ENCODE assay signal across 19 cellular contexts in genomic region chr3:81274671-81275070, GRCh38.
DNase-seq lines count a peak whose midpoint lies in the region; ATAC-seq, FAIRE-seq and TF ChIP-seq lines count a peak whose summit lies in the region.
"Had no signal": no experiment of that assay in that cellular context is flagged by ENCODE, and none has a peak within 500 bp of the region (broad histone marks: within the 10 kb centered on the region; RNA-seq: fewer than 3 reads in every experiment).

No MANE protein-coding gene starts in this region.

- TF ChIP-seq EP300 in A549 (IDR thresholded peaks at IDR 0.05): no peak

- H3K27me3 Mint-ChIP-seq in activated T-cell treated with anti-CD3 and anti-CD28 coated beads, Interleukin-2, amount 50 U/mL, for 4 hours (ENCODE audit: low read depth): no peaks in the 10 kb centered on the region
- H3K27me3 Mint-ChIP-seq: B cell; CD4-positive, alpha-beta T cell had no signal

- WGBS in A549 (ENCODE audit: missing lambda C conversion rate): 36% methylated on average over 2 of the region's 2 CpGs

- ATAC-seq in A549: no peak
- no peak for ATAC-seq in HG03520 (IDR thresholded peaks at IDR 0.05; ENCODE audit: unreplicated experiment)
- no peak for ATAC-seq in activated T-cell treated with anti-CD3 and anti-CD28 coated beads, Interleukin-2, amount 50 U/mL, for 4 hours

- FAIRE-seq in A549 (lab: Jason Lieb, UNC): no peak
- FAIRE-seq: G401.6, GM12892, HTR-8/SVneo had no signal

- peaks cover 9% of the 10 kb centered on the region for H3K9me3 Mint-ChIP-seq in activated T-cell treated with anti-CD3 and anti-CD28 coated beads, Interleukin-2, amount 50 U/mL, for 4 hours
- H3K9me3 Mint-ChIP-seq: CD4-positive, alpha-beta T cell; H9 had no signal

- TF ChIP-seq POLR2A in A549 (IDR thresholded peaks at IDR 0.05; ENCODE audit: low read length): no peak

- TF ChIP-seq CTCF in A549 (IDR thresholded peaks at IDR 0.05): no peak
- TF ChIP-seq CTCF in fibroblast of pulmonary artery (IDR thresholded peaks at IDR 0.05; ENCODE audit: low read length, missing control alignments): no peak

- no peaks in the 10 kb centered on the region for H3K4me1 Mint-ChIP-seq in activated T-cell treated with anti-CD3 and anti-CD28 coated beads, Interleukin-2, amount 50 U/mL, for 4 hours (ENCODE audit: low read depth)
- H3K4me1 Mint-ChIP-seq: B cell had no signal

- no peak for TF ChIP-seq RAD21 in A549 (conservative IDR thresholded peaks at IDR 0.05 in 1 of 2, IDR thresholded peaks at IDR 0.05 in 1 of 2)

- no peak for DNase-seq in A549 (ENCODE audit: low read depth in 1 of 2, low spot score in 1 of 2)
- DNase-seq in GM03348 (ENCODE audit: low spot score): peak; percentile 7
- peak; percentile 12 for DNase-seq in NCI-H226
- peak; percentile 67 for DNase-seq in fibroblast of pulmonary artery (ENCODE audit: low read depth)
- DNase-seq in activated CD4-positive, alpha-beta T cell treated with anti-CD3 and anti-CD28 coated beads, Interleukin-2, amount 50 U/mL, for 1 hour: no peak
- DNase-seq in NCI-H146 (lab: John Stamatoyannopoulos, UW): no peak
- DNase-seq in activated T-cell treated with anti-CD3 and anti-CD28 coated beads, Interleukin-2, amount 50 U/mL, for 4 hours: no peak
- DNase-seq: 8988T; C1 segment of cervical spinal cord; Calu3; CD4-positive, alpha-beta T cell; DMS 273 treated with DMSO at 0.1 percent for 48 hours; GOT3; H9 had no signal

- no peaks in the 10 kb centered on the region for H3K36me3 Mint-ChIP-seq in activated T-cell treated with anti-CD3 and anti-CD28 coated beads, Interleukin-2, amount 50 U/mL, for 4 hours (ENCODE audit: insufficient read depth)

- no peak overlapping the region for H3K27ac ChIP-seq in A549

- no peak overlapping the region for H3K4me2 ChIP-seq in A549

- CTCF ChIA-PET in A549 (lab: Yijun Ruan, JAX): no interaction called here

- POLR2A ChIA-PET in A549 (lab: Yijun Ruan, JAX): no interaction called here

- no peak overlapping the region for H3K4me3 Mint-ChIP-seq in activated T-cell treated with anti-CD3 and anti-CD28 coated beads, Interleukin-2, amount 50 U/mL, for 4 hours
- H3K4me3 Mint-ChIP-seq: B cell; CD4-positive, alpha-beta T cell; H9 had no signal

- no peaks in the 10 kb centered on the region for H3K9me3 ChIP-seq in A549

- no peak overlapping the region for H3K4me3 ChIP-seq in A549
- H3K4me3 ChIP-seq in fibroblast of pulmonary artery (replicated peaks; ENCODE audit: low read depth, low read length): no peak overlapping the region

- H3K4me1 ChIP-seq in A549: peaks cover 5% of the 10 kb centered on the region; the same call in 1 of the 3 replicates

TF ChIP-seq in A549, 52 proteins besides CTCF, POLR2A, EP300 and RAD21:
- TF ChIP-seq SREBF2 (IDR thresholded peaks at IDR 0.05) (no peak), PBX3 (IDR thresholded peaks at IDR 0.05) (no peak), JUN (IDR thresholded peaks at IDR 0.05) (no peak), MAFK (IDR thresholded peaks at IDR 0.05; ENCODE audit: partially characterized antibody) (peak; percentile 8), MAX (IDR thresholded peaks at IDR 0.05) (no peak), RCOR1 (IDR thresholded peaks at IDR 0.05; ENCODE audit: low read depth, low read length) (no peak)

Comparison
In these comparisons a context has a peak if more than half of its experiments do, and no peak if none do; other contexts are left out.
1. DNase-seq: peak in GM03348 (single experiment), NCI-H226 (single experiment) and fibroblast of pulmonary artery (single experiment); none in A549 (0 of 2), activated CD4-positive, alpha-beta T cell treated with anti-CD3 and anti-CD28 coated beads, Interleukin-2, amount 50 U/mL, for 1 hour (single experiment), NCI-H146 (single experiment) and activated T-cell treated with anti-CD3 and anti-CD28 coated beads, Interleukin-2, amount 50 U/mL, for 4 hours (single experiment).